ENCODE assay signal across 8 cellular contexts in the genomic region with DNA sequence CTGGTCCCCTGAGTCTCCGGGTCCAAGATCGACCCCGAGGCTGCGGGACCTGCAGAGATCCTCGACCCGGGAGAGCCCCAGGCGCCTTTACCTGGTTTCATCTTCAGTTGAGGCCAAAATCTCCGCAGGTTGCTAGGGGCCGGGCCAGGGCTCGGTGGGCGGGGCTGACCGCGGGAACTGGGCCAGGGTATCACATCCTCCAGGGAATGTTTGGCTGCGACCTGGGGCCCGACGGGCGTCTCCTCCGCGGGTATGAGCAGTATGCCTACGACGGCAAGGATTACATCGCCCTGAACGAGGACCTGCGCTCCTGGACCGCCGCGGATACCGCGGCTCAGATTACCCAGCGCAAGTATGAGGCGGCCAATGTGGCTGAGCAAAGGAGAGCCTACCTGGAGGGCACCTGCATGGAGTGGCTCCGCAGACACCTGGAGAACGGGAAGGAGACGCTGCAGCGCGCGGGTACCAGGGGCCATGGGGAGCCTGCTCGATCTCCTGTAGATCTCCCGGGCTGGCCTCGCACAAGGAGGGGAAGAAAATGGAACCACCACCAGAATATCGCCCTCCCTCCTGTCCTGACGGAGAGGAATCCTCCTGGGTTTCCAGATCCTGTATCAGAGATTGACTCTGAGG. TPM values are rescaled to one million over a fixed set of nuclear protein-coding genes. Genes with fewer than 3 reads are reported as not detected.
A peak's percentile ranks its signal among the peaks of the same experiment; 100 is the strongest.
DNase-seq lines count a peak whose midpoint lies in the region; ATAC-seq and TF ChIP-seq lines count a peak whose summit lies in the region.

No MANE protein-coding gene starts in this region.

- peak overlapping the region; percentile 80 for H3K4me3 Mint-ChIP-seq in central memory CD8-positive, alpha-beta T cell

- intact Hi-C loops in Right ventricle myocardium inferior (cut with DNase I) (loop anchor here (5.0 kb wide), 1 partner anchor 300 kb away; no protein-coding TSS in a partner anchor), cardiac septum (cut with DNase I) (no loop called here)

- peak; percentile 16 for ATAC-seq in Right ventricle myocardium inferior
- ATAC-seq in central memory CD8-positive, alpha-beta T cell (replicated peaks; ENCODE audit: extremely low read depth, poor library complexity, severe bottlenecking), result peak; percentile 19
- ATAC-seq in lung (ENCODE audit: insufficient read depth, low FRiP score), result peak; percentile 30

- H3K36me3 Mint-ChIP-seq in central memory CD8-positive, alpha-beta T cell (ENCODE audit: insufficient read depth), result peaks cover 8% of the 10 kb centered on the region

- no peak for DNase-seq in Right ventricle myocardium inferior (ENCODE audit: missing footprints)
- DNase-seq in cardiac septum (ENCODE audit: low spot score), result no peak
- DNase-seq in central memory CD8-positive, alpha-beta T cell (ENCODE audit: low spot score in 2 of 2), result no peak
- peak; percentile 38 for DNase-seq in lung (ENCODE audit: low spot score)
- DNase-seq in SHP77 treated with DMSO at 0.1 percent for 48 hours (lab: John Stamatoyannopoulos, UW), result no peak
- no peak for DNase-seq in globus pallidus (ENCODE audit: low spot score)
- no peak for DNase-seq in SHP77 (lab: John Stamatoyannopoulos, UW)

- H3K4me1 ChIP-seq in lung (ENCODE audit: control insufficient read depth in 2 of 2, insufficient read depth in 2 of 2, low read length in 2 of 2) (peaks cover 0 to 3% of the 10 kb centered on the region in 2 donors), stomach smooth muscle (ENCODE audit: control insufficient read depth, insufficient read depth, low read length) (peaks cover 13% of the 10 kb centered on the region)

- H3K36me3 ChIP-seq in lung (ENCODE audit: control insufficient read depth in 2 of 2, insufficient read depth in 2 of 2, low read length in 2 of 2) (peaks cover 0 to 2% of the 10 kb centered on the region in 2 donors), stomach smooth muscle (ENCODE audit: control insufficient read depth in 2 of 2, insufficient read depth in 2 of 2, low read length in 2 of 2) (peaks cover 0 to 3% of the 10 kb centered on the region in 2 donors)

- peaks cover 23% of the 10 kb centered on the region for H3K4me1 Mint-ChIP-seq in central memory CD8-positive, alpha-beta T cell

- H3K4me3 ChIP-seq in lung (no peak overlapping the region), stomach smooth muscle (ENCODE audit: low read length in 2 of 2) (peak overlapping the region; percentile 50 to 76)

- H3K9me3 Mint-ChIP-seq in central memory CD8-positive, alpha-beta T cell, result no peaks in the 10 kb centered on the region

- no peak overlapping the region for H3K27ac Mint-ChIP-seq in central memory CD8-positive, alpha-beta T cell (ENCODE audit: low read depth)

- H3K27me3 Mint-ChIP-seq in central memory CD8-positive, alpha-beta T cell, result peaks cover 59% of the 10 kb centered on the region

- H3K27me3 ChIP-seq in lung (ENCODE audit: control insufficient read depth, insufficient read depth) (no peaks in the 10 kb centered on the region), stomach smooth muscle (ENCODE audit: control insufficient read depth in 1 of 2, insufficient read depth in 2 of 2, low read length in 2 of 2) (peaks cover 30 to 38% of the 10 kb centered on the region in 2 donors)

- H3K9me3 ChIP-seq in lung (ENCODE audit: control insufficient read depth in 2 of 2, insufficient read depth in 1 of 2, low read length in 1 of 2), result no peaks in the 10 kb centered on the region
- H3K9me3 ChIP-seq in stomach smooth muscle (ENCODE audit: control insufficient read depth in 2 of 2, low read length in 2 of 2), result no peaks in the 10 kb centered on the region

- no peak for TF ChIP-seq CTCF in lung (IDR thresholded peaks at IDR 0.05; ENCODE audit: control extremely low read depth, extremely low read depth)

- H3K9ac ChIP-seq in stomach smooth muscle (ENCODE audit: low read length in 2 of 2), result no peak overlapping the region

- H3K27ac ChIP-seq in lung (ENCODE audit: low read depth in 1 of 2, low read length in 1 of 2), result no peak overlapping the region
- H3K27ac ChIP-seq in stomach smooth muscle (ENCODE audit: low read length), result no peak overlapping the region

- 5 to 9% methylated on average over 42 of the region's 42 CpGs for WGBS in lung, 2 donors

RNA-seq across cellular contexts. Expression of a gene that starts 53.8 kb away (rescaled TPM):
- 13.1 TPM for total RNA-seq in Right ventricle myocardium inferior
- 15.5 TPM for total RNA-seq in cardiac septum
- 10 to 100 TPM; 18.2 to 24.0 TPM for total RNA-seq in lung
- polyA plus RNA-seq in lung, result 10 to 100 TPM; 53.2 to 55.5 TPM

RNA-seq across cellular contexts. Expression of a gene that starts 59.8 kb away (rescaled TPM):
- total RNA-seq in Right ventricle myocardium inferior (44.3 TPM), cardiac septum (41.4 TPM), lung (10 to 100 TPM; 29.2 to 56.9 TPM)
- polyA plus RNA-seq in lung, result 10 to 100 TPM; 54.7 to 81.7 TPM
